ENCODE assay signal across 16 cellular contexts in the genomic region with DNA sequence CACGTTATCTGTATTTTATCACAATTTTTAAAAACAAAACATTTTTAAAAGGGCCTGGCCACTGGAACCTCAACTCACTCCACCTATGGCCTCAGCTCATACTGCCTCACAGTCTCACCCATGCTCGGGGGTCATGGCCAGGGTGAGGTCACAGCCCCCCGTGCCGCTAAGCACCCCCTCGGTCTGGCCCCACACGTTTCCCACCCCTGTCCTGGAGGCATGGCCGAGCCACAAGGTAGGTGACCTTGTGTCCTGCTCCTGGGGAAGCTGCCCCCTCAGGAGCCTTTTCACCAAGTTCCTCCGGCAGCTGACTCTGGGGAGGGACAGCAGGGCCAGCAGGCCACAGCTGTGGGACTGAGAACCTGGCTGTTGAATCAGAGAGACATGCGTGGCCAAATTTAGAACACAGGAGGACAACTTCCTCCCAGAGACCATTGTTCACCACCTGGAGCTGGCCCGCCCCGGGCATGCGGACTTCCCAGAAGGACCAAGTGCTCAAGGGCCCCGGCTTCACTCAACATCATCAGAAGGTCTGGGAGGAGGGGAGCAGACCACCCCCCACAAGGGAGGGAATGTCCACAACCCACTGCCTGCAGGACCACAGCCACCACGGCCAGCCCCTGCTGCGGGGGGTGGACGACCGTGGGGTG. TPM values are rescaled to one million over a fixed set of nuclear protein-coding genes. Genes with fewer than 3 reads are reported as not detected.
DNase-seq lines count a peak whose midpoint lies in the region; ATAC-seq and TF ChIP-seq lines count a peak whose summit lies in the region.
"Had no signal": no experiment of that assay in that cellular context is flagged by ENCODE, and none has a peak within 500 bp of the region (broad histone marks: within the 10 kb centered on the region; RNA-seq: fewer than 3 reads in every experiment).

No MANE protein-coding gene starts in this region.

- H3K9me3 Mint-ChIP-seq in nephron, result no peaks in the 10 kb centered on the region
- H3K9me3 Mint-ChIP-seq: CD8-positive, alpha-beta memory T cell had no signal

- peak overlapping the region in 1 of 2 donors; percentile 39 for H3K4me3 ChIP-seq in ascending aorta
- peak overlapping the region; percentile 21 for H3K4me3 ChIP-seq in thoracic aorta
- no peak overlapping the region for H3K4me3 ChIP-seq in brain microvascular endothelial cell (ENCODE audit: low read depth, low read length)
- H3K4me3 ChIP-seq: PC-9 had no signal

- H3K36me3 ChIP-seq in ascending aorta (no peaks in the 10 kb centered on the region), thoracic aorta (no peaks in the 10 kb centered on the region), brain microvascular endothelial cell (replicated peaks) (no peaks in the 10 kb centered on the region)

- H3K27me3 Mint-ChIP-seq in nephron (ENCODE audit: low read depth), result peaks cover 2% of the 10 kb centered on the region
- H3K27me3 Mint-ChIP-seq: CD8-positive, alpha-beta memory T cell had no signal

- peaks cover 50% of the 10 kb centered on the region for H3K4me1 Mint-ChIP-seq in nephron
- H3K4me1 Mint-ChIP-seq: CD8-positive, alpha-beta memory T cell had no signal

- H3K27ac ChIP-seq in ascending aorta, result peak overlapping the region; percentile 59 to 68
- H3K27ac ChIP-seq in thoracic aorta, result peak overlapping the region; percentile 29 to 48
- H3K27ac ChIP-seq in brain microvascular endothelial cell, result no peak overlapping the region
- H3K27ac ChIP-seq: PC-9 had no signal

- in situ Hi-C loops in brain microvascular endothelial cell (cut with HindIII; ENCODE audit: low pct_ligation_motif_present, low sequenced_read_pairs), result no loop called here

- TF ChIP-seq CTCF in ascending aorta (IDR thresholded peaks at IDR 0.05), result no peak
- no peak for TF ChIP-seq CTCF in nephron (IDR thresholded peaks at IDR 0.05; ENCODE audit: unreplicated experiment in 3 of 3)
- TF ChIP-seq CTCF in thoracic aorta (IDR thresholded peaks at IDR 0.05), result no peak
- TF ChIP-seq CTCF in brain microvascular endothelial cell (IDR thresholded peaks at IDR 0.05; ENCODE audit: low read depth, low read length, missing control alignments), result no peak

- H3K4me3 Mint-ChIP-seq in nephron, result peak overlapping the region in 2 of 3 experiments; percentile 6 to 67
- H3K4me3 Mint-ChIP-seq: CD8-positive, alpha-beta memory T cell had no signal

- H3K27me3 ChIP-seq in ascending aorta, result no peaks in the 10 kb centered on the region
- no peaks in the 10 kb centered on the region for H3K27me3 ChIP-seq in thoracic aorta (replicated peaks; ENCODE audit: insufficient read depth)
- H3K27me3 ChIP-seq in brain microvascular endothelial cell (replicated peaks), result no peaks in the 10 kb centered on the region

- DNase-seq in ascending aorta (ENCODE audit: low spot score in 2 of 2), result no peak
- no peak for DNase-seq in left cardiac atrium
- no peak for DNase-seq in thoracic aorta (ENCODE audit: low spot score)
- DNase-seq in NCI-H1105 treated with DMSO at 0.1 percent for 48 hours (lab: John Stamatoyannopoulos, UW), result no peak
- no peak for DNase-seq in brain microvascular endothelial cell
- DNase-seq in NCI-H1417 (lab: John Stamatoyannopoulos, UW), result no peak
- DNase-seq: CD8-positive, alpha-beta memory T cell; DND-41; GDM1; GOT3; KBM-7; NCI-H1048; NCI-H1694 treated with DMSO at 0.1 percent for 48 hours; NCI-H69; PC-9 had no signal

- H3K4me1 ChIP-seq in ascending aorta (peaks cover 12 to 20% of the 10 kb centered on the region in 2 donors), thoracic aorta (ENCODE audit: control insufficient read depth in 1 of 2, low read depth in 2 of 2) (peaks cover 16 to 35% of the 10 kb centered on the region in 2 donors)

- H3K27ac Mint-ChIP-seq in nephron, result peak overlapping the region; percentile 82 to 85 (median 83)
- H3K27ac Mint-ChIP-seq: CD8-positive, alpha-beta memory T cell had no signal

- H3K36me3 Mint-ChIP-seq in nephron (ENCODE audit: low read depth), result no peaks in the 10 kb centered on the region
- H3K36me3 Mint-ChIP-seq: CD8-positive, alpha-beta memory T cell had no signal

- no peaks in the 10 kb centered on the region for H3K9me3 ChIP-seq in ascending aorta
- no peaks in the 10 kb centered on the region for H3K9me3 ChIP-seq in thoracic aorta

- intact Hi-C loops in ascending aorta (cut with DNase I), result loop anchor here (2.0 kb wide), 1 partner anchor 19 kb away; no protein-coding TSS in a partner anchor
- intact Hi-C loops in left cardiac atrium (cut with DNase I), result no loop called here

- ATAC-seq in left cardiac atrium, result peak; percentile 14 to 61
- peak; percentile 34 for ATAC-seq in thoracic aorta (ENCODE audit: insufficient number of reproducible peaks, low FRiP score, low read depth)

RNA-seq across cellular contexts. Expression of gene PDGFA, which starts 48.5 kb away (rescaled TPM):
- total RNA-seq in ascending aorta (349 TPM), left cardiac atrium (10 to 100 TPM; 27.5 to 33.9 TPM), thoracic aorta (100 to 1,000 TPM; 175 to 219 TPM)

Comparison
In these comparisons a context has a peak if more than half of its experiments do, and no peak if none do; other contexts are left out.
1. RNA of gene PDGFA, which starts 48.5 kb away (total RNA-seq): 349 TPM in ascending aorta (single experiment) and 175 to 219 TPM in thoracic aorta; 27.5 to 33.9 TPM in left cardiac atrium; every median in the first group is over 4 times any median in the second.